ENCODE assay signal across 8 cellular contexts in the genomic region with DNA sequence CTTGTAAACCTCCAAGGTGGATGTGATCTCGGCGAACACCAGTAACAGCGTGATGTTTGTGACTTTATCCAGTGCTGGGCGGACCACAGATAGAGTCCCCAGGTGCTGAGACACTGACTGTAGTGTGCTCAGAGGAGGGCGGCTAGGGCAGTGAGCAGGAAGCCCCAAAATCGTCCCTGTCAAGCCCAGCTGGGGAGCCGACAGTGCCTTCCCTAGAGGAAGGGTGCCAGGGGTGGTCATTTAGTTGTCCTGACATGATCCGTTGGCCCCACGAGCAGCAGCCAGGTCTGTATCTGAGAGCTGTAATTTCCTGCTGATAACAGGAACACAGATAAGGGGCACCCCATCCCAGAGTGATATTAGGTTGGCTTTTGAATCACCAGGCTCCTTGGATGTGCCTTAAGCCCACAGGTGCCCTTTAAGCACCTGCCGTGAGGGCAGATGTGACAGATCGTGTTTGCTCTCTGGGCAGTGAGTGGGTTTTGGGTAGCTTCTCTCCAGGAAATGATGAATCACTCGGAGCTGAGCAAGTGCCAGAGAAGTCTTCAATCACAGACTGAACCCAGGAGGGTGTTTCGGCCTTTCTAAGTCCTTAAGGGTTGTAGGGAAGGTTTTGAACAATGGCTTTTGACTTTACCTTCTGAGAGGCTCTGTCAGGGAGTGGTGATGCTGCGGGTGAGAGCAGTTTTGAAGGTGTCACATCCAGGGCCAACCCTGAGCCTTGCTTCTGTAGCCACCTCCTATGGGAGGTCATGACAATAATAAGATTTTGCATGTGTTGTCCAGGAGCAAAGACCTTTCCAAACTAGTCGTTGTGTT. TPM values are rescaled to one million over a fixed set of nuclear protein-coding genes. Genes with fewer than 3 reads are reported as not detected.
DNase-seq lines count a peak whose midpoint lies in the region; ATAC-seq, FAIRE-seq and TF ChIP-seq lines count a peak whose summit lies in the region.

No MANE protein-coding gene starts in this region.

- H3K36me3 ChIP-seq in right lobe of liver, result no peaks in the 10 kb centered on the region

- H3K27ac Mint-ChIP-seq in stimulated activated naive B cell treated with anti-CD40 and anti-IgM and Interleukin-4, amounts not matched to agents 10 μg/mL and 1 μg/mL and 100 μg/mL, for 72 hours, result peak overlapping the region; percentile 98

- H3K9me3 ChIP-seq in right lobe of liver, result no peaks in the 10 kb centered on the region

- TF ChIP-seq CTCF in right lobe of liver (IDR thresholded peaks at IDR 0.05), result no peak

- intact Hi-C loops in right lobe of liver (cut with DNase I), result no loop called here

- peak; percentile 27 for ATAC-seq in GM21381 (IDR thresholded peaks at IDR 0.05; ENCODE audit: unreplicated experiment)
- ATAC-seq in right lobe of liver, result peak; percentile 52 to 88 (median 72)
- peak; percentile 71 to 72 for ATAC-seq in stimulated activated naive B cell treated with anti-CD40 and anti-IgM and Interleukin-4, amounts not matched to agents 10 μg/mL and 1 μg/mL and 100 μg/mL, for 72 hours (replicated peaks)

- H3K27me3 Mint-ChIP-seq in stimulated activated naive B cell treated with anti-CD40 and anti-IgM and Interleukin-4, amounts not matched to agents 10 μg/mL and 1 μg/mL and 100 μg/mL, for 72 hours, result no peaks in the 10 kb centered on the region

- no peaks in the 10 kb centered on the region for H3K9me3 Mint-ChIP-seq in stimulated activated naive B cell treated with anti-CD40 and anti-IgM and Interleukin-4, amounts not matched to agents 10 μg/mL and 1 μg/mL and 100 μg/mL, for 72 hours

- no peak overlapping the region for H3K4me3 ChIP-seq in right lobe of liver

- peaks cover 49 to 84% of the 10 kb centered on the region in 2 donors for H3K4me1 Mint-ChIP-seq in stimulated activated naive B cell treated with anti-CD40 and anti-IgM and Interleukin-4, amounts not matched to agents 10 μg/mL and 1 μg/mL and 100 μg/mL, for 72 hours

- 45% methylated on average over 6 of the region's 15 CpGs for WGBS in right lobe of liver (ENCODE audit: insufficient coverage, low coverage, low lambda C conversion rate, missing lambda C conversion rate)

- peaks cover 0 to 23% (median 9%) of the 10 kb centered on the region in 4 donors for H3K4me1 ChIP-seq in right lobe of liver

- no peaks in the 10 kb centered on the region for H3K27me3 ChIP-seq in right lobe of liver

- peak overlapping the region; percentile 79 to 81 for H3K4me3 Mint-ChIP-seq in stimulated activated naive B cell treated with anti-CD40 and anti-IgM and Interleukin-4, amounts not matched to agents 10 μg/mL and 1 μg/mL and 100 μg/mL, for 72 hours

- H3K27ac ChIP-seq in angular gyrus (ENCODE audit: low read depth, low read length) (peak overlapping the region; percentile 30), right lobe of liver (peak overlapping the region; percentile 24 to 75 (median 52))

- H3K36me3 Mint-ChIP-seq in stimulated activated naive B cell treated with anti-CD40 and anti-IgM and Interleukin-4, amounts not matched to agents 10 μg/mL and 1 μg/mL and 100 μg/mL, for 72 hours, result peaks cover 12 to 18% of the 10 kb centered on the region in 2 donors

- no peak for FAIRE-seq in HTR-8/SVneo (lab: Jason Lieb, UNC)

- TF ChIP-seq POLR2A in right lobe of liver (IDR thresholded peaks at IDR 0.05), result no peak

- peak; percentile 75 for DNase-seq in DMS153 (lab: John Stamatoyannopoulos, UW)
- peak; percentile 67 for DNase-seq in HTR-8/SVneo (ENCODE audit: insufficient read length, low spot score)
- DNase-seq in T-helper 1 cell, result peak; percentile 32 to 83 (median 48)
- no peak for DNase-seq in right lobe of liver
- DNase-seq in stimulated activated naive B cell treated with anti-CD40 and anti-IgM and Interleukin-4, amounts not matched to agents 10 μg/mL and 1 μg/mL and 100 μg/mL, for 72 hours, result peak; percentile 81
- DNase-seq in ureter (ENCODE audit: low spot score), result no peak

RNA-seq across cellular contexts. Expression of gene LPIN1, which starts 7.7 kb away (rescaled TPM):
- total RNA-seq in right lobe of liver, result 10 to 100 TPM; 17.3 to 58.7 (median 29.1) TPM
- 32.3 TPM for total RNA-seq in ureter

Comparison
In these comparisons a context has a peak if more than half of its experiments do, and no peak if none do; other contexts are left out.
1. DNase-seq: peak in DMS153 (single experiment), HTR-8/SVneo (single experiment), T-helper 1 cell (5 of 5) and stimulated activated naive B cell treated with anti-CD40 and anti-IgM and Interleukin-4, amounts not matched to agents 10 μg/mL and 1 μg/mL and 100 μg/mL, for 72 hours (single experiment); none in right lobe of liver (0 of 3) and ureter (single experiment).
2. Peak in every context shown above with its lines, with median percentiles within 50 percentile points of each other: ATAC-seq.